ENCODE assay signal across 8 cellular contexts in the genomic region with DNA sequence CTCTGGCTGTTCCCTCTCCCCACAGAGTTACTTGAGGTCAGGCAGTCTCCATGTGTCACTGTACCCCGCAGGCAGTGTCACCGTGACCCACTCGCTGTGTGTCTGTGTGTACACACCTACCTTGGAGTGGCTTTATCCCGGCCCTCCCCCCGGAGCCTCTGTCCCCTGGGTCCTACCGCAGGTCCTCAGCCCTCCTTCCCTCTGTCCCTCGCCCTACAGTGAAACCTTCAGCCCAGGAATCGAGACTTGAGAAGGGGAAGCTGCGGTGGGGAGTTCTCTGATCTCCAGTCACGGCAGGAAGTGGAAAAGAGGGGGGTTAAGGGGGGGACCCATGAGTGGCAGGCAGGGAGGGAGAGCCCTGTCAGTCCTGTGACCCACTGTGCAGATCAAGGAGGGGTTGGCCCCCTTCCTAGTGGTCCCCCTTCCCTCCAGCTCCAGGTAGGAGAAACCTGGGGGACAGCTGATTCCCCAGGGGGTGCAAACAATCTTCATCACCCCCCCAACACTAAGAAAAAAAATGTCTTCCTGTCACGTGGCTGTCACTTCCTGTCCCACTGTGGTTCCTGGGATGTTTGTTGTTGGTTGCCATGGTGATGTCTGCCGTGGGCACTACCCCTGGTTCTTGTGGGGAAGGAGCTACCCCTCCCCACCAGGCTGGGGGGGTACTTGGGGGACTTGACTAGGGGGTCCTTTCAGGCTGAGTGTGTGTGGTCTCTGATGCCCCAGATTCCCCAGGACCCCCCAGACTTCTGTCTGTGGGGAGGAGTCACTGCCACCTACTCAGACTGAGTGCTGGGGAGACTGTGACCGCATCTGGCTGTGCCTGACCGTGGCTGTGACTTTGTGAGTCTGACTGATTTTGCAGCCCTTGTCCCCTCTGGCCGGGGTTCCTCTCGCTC. TPM values are rescaled to one million over a fixed set of nuclear protein-coding genes. Genes with fewer than 3 reads are reported as not detected.
DNase-seq lines count a peak whose midpoint lies in the region; ATAC-seq and TF ChIP-seq lines count a peak whose summit lies in the region.

No MANE protein-coding gene starts in this region.

- H3K27me3 Mint-ChIP-seq in T-helper 2 cell treated with Interferon-gamma antibody and Interleukin-4, amounts not matched to agents 5 μg/mL and 100 μg/mL, for 36 hours (ENCODE audit: low read depth): peaks cover 2% of the 10 kb centered on the region

- peak overlapping the region; percentile 41; the same call in 1 of the 2 replicates for H3K9ac ChIP-seq in iPS-20b (ENCODE audit: low read depth, low read length)

- H3K4me3 ChIP-seq in AG10803 (ENCODE audit: low read length) (peak overlapping the region; percentile 93), ascending aorta (peak overlapping the region; percentile 37 to 86), iPS-20b (ENCODE audit: low read length) (no peak overlapping the region)

- ATAC-seq in GM19035 (IDR thresholded peaks at IDR 0.05; ENCODE audit: unreplicated experiment): peak; percentile 39

- H3K9me3 Mint-ChIP-seq in T-helper 2 cell treated with Interferon-gamma antibody and Interleukin-4, amounts not matched to agents 5 μg/mL and 100 μg/mL, for 36 hours: no peaks in the 10 kb centered on the region

- intact Hi-C loops in ascending aorta (cut with DNase I): loop anchor here (1.0 kb wide), 2 partner anchors 10 to 19 kb away; no protein-coding TSS in a partner anchor

- peak overlapping the region; percentile 96 for H3K27ac Mint-ChIP-seq in T-helper 2 cell treated with Interferon-gamma antibody and Interleukin-4, amounts not matched to agents 5 μg/mL and 100 μg/mL, for 36 hours

- peaks cover 73% of the 10 kb centered on the region for H3K4me1 Mint-ChIP-seq in T-helper 2 cell treated with Interferon-gamma antibody and Interleukin-4, amounts not matched to agents 5 μg/mL and 100 μg/mL, for 36 hours (ENCODE audit: low read depth)

- TF ChIP-seq CTCF in AG10803 (conservative IDR thresholded peaks at IDR 0.05; ENCODE audit: low read length) (no peak), ascending aorta (IDR thresholded peaks at IDR 0.05) (no peak)

- peak overlapping the region; percentile 96 for H3K4me3 Mint-ChIP-seq in T-helper 2 cell treated with Interferon-gamma antibody and Interleukin-4, amounts not matched to agents 5 μg/mL and 100 μg/mL, for 36 hours

- peaks cover 28% of the 10 kb centered on the region for H3K36me3 Mint-ChIP-seq in T-helper 2 cell treated with Interferon-gamma antibody and Interleukin-4, amounts not matched to agents 5 μg/mL and 100 μg/mL, for 36 hours (ENCODE audit: low read depth)

- H3K27me3 ChIP-seq in ascending aorta (no peaks in the 10 kb centered on the region), iPS-20b (ENCODE audit: insufficient read depth, low read length) (peaks cover 15% of the 10 kb centered on the region)

- H3K36me3 ChIP-seq in ascending aorta (no peaks in the 10 kb centered on the region), iPS-20b (ENCODE audit: insufficient read depth, low read depth, low read length) (no peaks in the 10 kb centered on the region)

- H3K9me3 ChIP-seq in ascending aorta (no peaks in the 10 kb centered on the region), iPS-20b (ENCODE audit: insufficient read depth, low read depth, low read length) (no peaks in the 10 kb centered on the region)

- in situ Hi-C loops in G401 (cut with HindIII; ENCODE audit: low sequenced_read_pairs): loop anchor here (25.0 kb wide), 1 partner anchor 260 kb away; a partner anchor contains a TSS

- H3K4me1 ChIP-seq in ascending aorta (peaks cover 48 to 87% of the 10 kb centered on the region in 2 donors), iPS-20b (ENCODE audit: insufficient read depth, low read length) (peaks cover 13% of the 10 kb centered on the region)

- H3K27ac ChIP-seq in ascending aorta (peak overlapping the region; percentile 90 to 91), iPS-20b (ENCODE audit: low read length) (no peak overlapping the region)

- peak; percentile 87 for DNase-seq in AG10803 (ENCODE audit: low read depth)
- DNase-seq in HT-29 (ENCODE audit: low spot score): peak; percentile 78
- peak; percentile 87 for DNase-seq in T-helper 2 cell treated with Interferon-gamma antibody and Interleukin-4, amounts not matched to agents 5 μg/mL and 100 μg/mL, for 36 hours (ENCODE audit: low spot score)
- peak; percentile 80 to 94 for DNase-seq in ascending aorta (ENCODE audit: low spot score in 2 of 2)
- DNase-seq in stimulated activated CD4-positive, alpha-beta T cell treated with anti-CD3 and anti-CD28 coated beads, Interleukin-12 subunit alpha, Interleukin-12 subunit beta, amount 100 ng/mL, for 48 hours (ENCODE audit: low read depth in 2 of 3, low spot score in 1 of 3): peak; percentile 68 to 74 (median 72)
- DNase-seq in G401 (ENCODE audit: low spot score): no peak

RNA-seq across cellular contexts. Expression of a gene that starts 13.7 kb away (rescaled TPM):
- total RNA-seq in HT-29 (2014; rRNA removed; shearing (Covaris generic)): 40.0 and 44.5 TPM in 2 replicates
- total RNA-seq in ascending aorta: 77.3 TPM
- 9.5 and 11.8 TPM in 2 replicates for total RNA-seq in G401 (2014; rRNA removed; shearing (Covaris generic))

RNA-seq across cellular contexts. Expression of a gene that starts 35.0 kb away (rescaled TPM):
- 36.2 and 39.8 TPM in 2 replicates for total RNA-seq in HT-29 (2014; rRNA removed; shearing (Covaris generic))
- 1.2 TPM for total RNA-seq in ascending aorta
- 34.1 and 53.5 TPM in 2 replicates for total RNA-seq in G401 (2014; rRNA removed; shearing (Covaris generic))

RNA-seq across cellular contexts. Expression of a gene that starts 41.9 kb away (rescaled TPM):
- not detected in 2 replicates for total RNA-seq in HT-29 (2014; rRNA removed; shearing (Covaris generic))
- not detected for total RNA-seq in ascending aorta
- total RNA-seq in G401 (2014; rRNA removed; shearing (Covaris generic)): not detected in 2 replicates

Comparison
In these comparisons a context has a peak if more than half of its experiments do, and no peak if none do; other contexts are left out.
1. RNA of a gene that starts 35.0 kb away (total RNA-seq): 34.1 to 53.5 TPM in G401 and 36.2 to 39.8 TPM in HT-29; 1.2 TPM in ascending aorta (single experiment); every median in the first group is over 10 times any median in the second.